ENCODE assay signal across 38 cellular contexts in genomic region chr7:30618961-30619360, GRCh38.
"Had no signal": no experiment of that assay in that cellular context is flagged by ENCODE, and none has a peak within 500 bp of the region (broad histone marks: within the 10 kb centered on the region; RNA-seq: fewer than 3 reads in every experiment).

No MANE protein-coding gene starts in this region.

- H3K4me3 ChIP-seq: esophagus squamous epithelium, gastrocnemius medialis, heart left ventricle had no signal

- H3K4me3 Mint-ChIP-seq: activated B cell treated with CpG ODN at 0.5 μM for 24 hours; activated naive CD4-positive, alpha-beta T cell treated with anti-CD3 and anti-CD28 coated beads, Interleukin-2, amount 10 ng/mL, durations not matched to agents 7 days and 5 days; activated naive CD8-positive, alpha-beta T cell treated with anti-CD3 and anti-CD28 coated beads, Interleukin-2, amount 10 ng/mL, durations not matched to agents 7 days and 5 days; activated T-cell treated with anti-CD3 and anti-CD28 coated beads, Interleukin-2, amount 50 U/mL, for 24 hours; activated T-cell treated with anti-CD3 and anti-CD28 coated beads, Interleukin-2, amount 50 U/mL, for 72 hours; central memory CD8-positive, alpha-beta T cell; effector memory CD8-positive, alpha-beta T cell; T-helper 2 cell treated with Interferon-gamma antibody and Interleukin-4, amounts not matched to agents 5 μg/mL and 100 μg/mL, for 36 hours had no signal

- H3K27me3 Mint-ChIP-seq: activated B cell treated with CpG ODN at 0.5 μM for 24 hours; activated naive CD4-positive, alpha-beta T cell treated with anti-CD3 and anti-CD28 coated beads, Interleukin-2, amount 10 ng/mL, durations not matched to agents 7 days and 5 days; activated naive CD8-positive, alpha-beta T cell treated with anti-CD3 and anti-CD28 coated beads, Interleukin-2, amount 10 ng/mL, durations not matched to agents 7 days and 5 days; activated T-cell treated with anti-CD3 and anti-CD28 coated beads, Interleukin-2, amount 50 U/mL, for 24 hours; central memory CD8-positive, alpha-beta T cell; effector memory CD8-positive, alpha-beta T cell; T-helper 17 cell had no signal

- H3K4me1 Mint-ChIP-seq: activated B cell treated with CpG ODN at 0.5 μM for 24 hours; activated naive CD4-positive, alpha-beta T cell treated with anti-CD3 and anti-CD28 coated beads, Interleukin-2, amount 10 ng/mL, durations not matched to agents 7 days and 5 days; central memory CD8-positive, alpha-beta T cell had no signal

- H3K9me3 Mint-ChIP-seq: activated B cell treated with CpG ODN at 0.5 μM for 24 hours; activated naive CD4-positive, alpha-beta T cell treated with anti-CD3 and anti-CD28 coated beads, Interleukin-2, amount 10 ng/mL, durations not matched to agents 7 days and 5 days; activated naive CD4-positive, alpha-beta T cell treated with anti-CD3 and anti-CD28 coated beads, Interleukin-2, amount 50 U/mL, for 72 hours; activated naive CD8-positive, alpha-beta T cell treated with anti-CD3 and anti-CD28 coated beads, Interleukin-2, amount 10 ng/mL, durations not matched to agents 7 days and 5 days; activated T-cell treated with anti-CD3 and anti-CD28 coated beads, Interleukin-2, amount 50 U/mL, for 24 hours; activated T-cell treated with anti-CD3 and anti-CD28 coated beads, Interleukin-2, amount 50 U/mL, for 72 hours; central memory CD8-positive, alpha-beta T cell; effector memory CD8-positive, alpha-beta T cell; T-helper 2 cell treated with Interferon-gamma antibody and Interleukin-4, amounts not matched to agents 5 μg/mL and 100 μg/mL, for 36 hours had no signal

- H3K27ac Mint-ChIP-seq: activated B cell treated with CpG ODN at 0.5 μM for 24 hours; activated naive CD4-positive, alpha-beta T cell treated with anti-CD3 and anti-CD28 coated beads, Interleukin-2, amount 10 ng/mL, durations not matched to agents 7 days and 5 days; activated naive CD8-positive, alpha-beta T cell treated with anti-CD3 and anti-CD28 coated beads, Interleukin-2, amount 10 ng/mL, durations not matched to agents 7 days and 5 days; activated T-cell treated with anti-CD3 and anti-CD28 coated beads, Interleukin-2, amount 50 U/mL, for 24 hours; activated T-cell treated with anti-CD3 and anti-CD28 coated beads, Interleukin-2, amount 50 U/mL, for 72 hours; effector memory CD8-positive, alpha-beta T cell; T-helper 17 cell; T-helper 2 cell treated with Interferon-gamma antibody and Interleukin-4, amounts not matched to agents 5 μg/mL and 100 μg/mL, for 36 hours had no signal

- H3K27me3 ChIP-seq: brain microvascular endothelial cell, esophagus squamous epithelium, foreskin keratinocyte, gastrocnemius medialis, heart left ventricle had no signal

- ATAC-seq: activated CD4-positive, CD25-positive, alpha-beta regulatory T cell treated with anti-CD3 and anti-CD28 coated beads, Interleukin-2, amount 50 U/mL, for 24 hours; activated naive CD4-positive, alpha-beta T cell treated with anti-CD3 and anti-CD28 coated beads, Interleukin-2, amount 50 U/mL, for 72 hours; activated T-cell treated with anti-CD3 and anti-CD28 coated beads, Interleukin-2, amount 50 U/mL, for 72 hours; effector memory CD8-positive, alpha-beta T cell; foreskin keratinocyte; gastrocnemius medialis; heart left ventricle; T-helper 17 cell had no signal

- H3K4me1 ChIP-seq: esophagus squamous epithelium, gastrocnemius medialis, heart left ventricle had no signal

- H3K27ac ChIP-seq: brain microvascular endothelial cell, epithelial cell of prostate, esophagus squamous epithelium, foreskin keratinocyte, gastrocnemius medialis, heart left ventricle, WERI-Rb-1 had no signal

- H3K9me3 ChIP-seq: esophagus squamous epithelium, gastrocnemius medialis, heart left ventricle had no signal

- DNase-seq: activated B cell treated with CpG ODN at 0.5 μM for 24 hours; activated CD4-positive, alpha-beta T cell treated with anti-CD3 and anti-CD28 coated beads for 48 hours; activated CD4-positive, alpha-beta T cell treated with anti-CD3 and anti-CD28 coated beads, Interleukin-2, amount 50 U/mL, for 1 hour; activated CD4-positive, alpha-beta T cell treated with anti-CD3 and anti-CD28 coated beads, Interleukin-2, amount 50 U/mL, for 48 hours; activated CD8-positive, alpha-beta memory T cell treated with anti-CD3 and anti-CD28 coated beads, Interleukin-2, amount 50 U/mL, for 48 hours; activated gamma-delta T cell; activated naive CD4-positive, alpha-beta T cell; activated naive CD4-positive, alpha-beta T cell treated with anti-CD3 and anti-CD28 coated beads, Interleukin-2, amount 10 ng/mL, durations not matched to agents 7 days and 5 days; activated naive CD8-positive, alpha-beta T cell treated with anti-CD3 and anti-CD28 coated beads, Interleukin-2, amount 10 ng/mL, durations not matched to agents 7 days and 5 days; activated T-cell treated with anti-CD3 and anti-CD28 coated beads for 4 hours; activated T-cell treated with anti-CD3 and anti-CD28 coated beads, Interleukin-2, amount 50 U/mL, for 24 hours; activated T-cell treated with anti-CD3 and anti-CD28 coated beads, Interleukin-2, amount 50 U/mL, for 72 hours; amniotic stem cell; anterior cingulate cortex; brain microvascular endothelial cell; cortex of kidney; dermis blood vessel endothelial cell; effector CD4-positive, alpha-beta T cell; effector memory CD8-positive, alpha-beta T cell; esophagus squamous epithelium; foreskin keratinocyte; gastrocnemius medialis; glutamatergic neuron; heart left ventricle; T-helper 1 cell; T-helper 17 cell; T1000; WERI-Rb-1 had no signal

- FAIRE-seq: astrocyte, bronchial epithelial cell, colon, endometrium, endothelial cell of umbilical vein had no signal
